Comparison of ENCODE assay signal across 25 cellular contexts in genomic region chr7:107255602-107256001, GRCh38.
DNase-seq lines count a peak whose midpoint lies in the region; ATAC-seq, FAIRE-seq and TF ChIP-seq lines count a peak whose summit lies in the region.
"Had no signal": no experiment of that assay in that cellular context is flagged by ENCODE, and none has a peak within 500 bp of the region (broad histone marks: within the 10 kb centered on the region; RNA-seq: fewer than 3 reads in every experiment).

No MANE protein-coding gene starts in this region.

- no peaks in the 10 kb centered on the region for H3K9me3 Mint-ChIP-seq in effector memory CD8-positive, alpha-beta T cell
- H3K9me3 Mint-ChIP-seq: CD4-positive, alpha-beta memory T cell; CD4-positive, CD25-positive, alpha-beta regulatory T cell; CD8-positive, alpha-beta memory T cell had no signal

- ATAC-seq in left colon (peak; percentile 77), mucosa of descending colon (peak; percentile 54)
- no peak for ATAC-seq in effector memory CD8-positive, alpha-beta T cell (replicated peaks)
- ATAC-seq: GM12878 had no signal

- H3K4me3 ChIP-seq in mucosa of descending colon = no peak overlapping the region
- H3K4me3 ChIP-seq in H7 (ENCODE audit: insufficient read depth, low read depth, low read length) = no peak overlapping the region
- H3K4me3 ChIP-seq: BLaER1, GM12878 had no signal

- peaks cover 0 to 4% of the 10 kb centered on the region in 2 donors for H3K4me1 Mint-ChIP-seq in effector memory CD8-positive, alpha-beta T cell (ENCODE audit: low read depth in 2 of 2)
- H3K4me1 Mint-ChIP-seq: CD14-positive monocyte had no signal

- no peaks in the 10 kb centered on the region for H3K4me1 ChIP-seq in mucosa of descending colon (ENCODE audit: low read depth)
- H3K4me1 ChIP-seq: BE2C, BLaER1 had no signal

- FAIRE-seq in A204.1 (lab: Jason Lieb, UNC) = peak; percentile 19
- FAIRE-seq: GM12892, GM18507 had no signal

- no peak overlapping the region for H3K4me3 Mint-ChIP-seq in effector memory CD8-positive, alpha-beta T cell
- H3K4me3 Mint-ChIP-seq: CD14-positive monocyte; CD4-positive, alpha-beta memory T cell; CD4-positive, CD25-positive, alpha-beta regulatory T cell; CD8-positive, alpha-beta memory T cell had no signal

- H3K36me3 ChIP-seq in mucosa of descending colon (ENCODE audit: low read depth) (no peaks in the 10 kb centered on the region), H7 (replicated peaks; ENCODE audit: control insufficient read depth, insufficient read depth, low read length) (no peaks in the 10 kb centered on the region)
- H3K36me3 ChIP-seq: BE2C had no signal

- H3K27me3 Mint-ChIP-seq in effector memory CD8-positive, alpha-beta T cell = no peaks in the 10 kb centered on the region
- H3K27me3 Mint-ChIP-seq: CD4-positive, alpha-beta memory T cell; CD4-positive, CD25-positive, alpha-beta regulatory T cell; CD8-positive, alpha-beta memory T cell had no signal

- TF ChIP-seq CTCF in mucosa of descending colon (IDR thresholded peaks at IDR 0.05) = no peak

- no peak for DNase-seq in left colon
- DNase-seq in mucosa of descending colon = no peak
- DNase-seq in effector memory CD8-positive, alpha-beta T cell = no peak
- DNase-seq in H7 = no peak
- no peak for DNase-seq in activated CD8-positive, alpha-beta memory T cell treated with anti-CD3 and anti-CD28 coated beads, Interleukin-2, amount 50 U/mL, for 4 hours
- DNase-seq: ACHN; BE2C; C1 segment of cervical spinal cord; CD4-positive, alpha-beta memory T cell; CD4-positive, CD25-positive, alpha-beta regulatory T cell; CD8-positive, alpha-beta memory T cell; COR-L47; DMS 273 treated with DMSO at 0.1 percent for 48 hours; DMS153; DMS53; DMS79; DND-41; EL; GDM1 had no signal

- intact Hi-C loops in left colon (cut with DNase I, micrococcal nuclease) = no loop called here
- intact Hi-C loops in mucosa of descending colon (cut with DNase I, micrococcal nuclease) = no loop called here

- H3K27ac Mint-ChIP-seq in effector memory CD8-positive, alpha-beta T cell = no peak overlapping the region
- H3K27ac Mint-ChIP-seq: CD4-positive, alpha-beta memory T cell had no signal

- H3K27me3 ChIP-seq in H7 (ENCODE audit: control insufficient read depth, insufficient read depth, low read length) = no peaks in the 10 kb centered on the region
- H3K27me3 ChIP-seq: BE2C, BLaER1 had no signal

- peaks cover 3% of the 10 kb centered on the region for H3K36me3 Mint-ChIP-seq in effector memory CD8-positive, alpha-beta T cell (ENCODE audit: insufficient read depth)

- no peaks in the 10 kb centered on the region for H3K9me3 ChIP-seq in mucosa of descending colon
- H3K9me3 ChIP-seq: BE2C, BLaER1 had no signal
